Comparison of ENCODE assay signal across 28 cellular contexts in genomic region chr18:43525149-43525548, GRCh38.
A peak's percentile ranks its signal among the peaks of the same experiment; 100 is the strongest.
DNase-seq lines count a peak whose midpoint lies in the region; ATAC-seq, FAIRE-seq and TF ChIP-seq lines count a peak whose summit lies in the region.
"Had no signal": no experiment of that assay in that cellular context is flagged by ENCODE, and none has a peak within 500 bp of the region (broad histone marks: within the 10 kb centered on the region; RNA-seq: fewer than 3 reads in every experiment).

No MANE protein-coding gene starts in this region.

- intact Hi-C loops in pancreas (cut with DNase I): no loop called here
- intact Hi-C loops in prostate gland (cut with DNase I): no loop called here

- no peaks in the 10 kb centered on the region for H3K9me3 ChIP-seq in pancreas
- no peaks in the 10 kb centered on the region for H3K9me3 ChIP-seq in prostate gland
- H3K9me3 ChIP-seq: ovary, SJSA1, stomach, upper lobe of left lung had no signal

- WGBS in pancreas, 2 donors: 6% methylated on average over 2 of the region's 2 CpGs
- 12% methylated on average over 2 of the region's 2 CpGs for WGBS in prostate gland

- TF ChIP-seq POLR2A in prostate gland (IDR thresholded peaks at IDR 0.05): no peak

- peaks cover 0 to 3% (median 0%) of the 10 kb centered on the region in 3 donors for H3K4me1 ChIP-seq in pancreas
- H3K4me1 ChIP-seq in prostate gland (replicated peaks): no peaks in the 10 kb centered on the region
- H3K4me1 ChIP-seq: SJSA1, upper lobe of left lung had no signal

- peak; percentile 2 for DNase-seq in DMS79 treated with DMSO at 0.1 percent for 48 hours (lab: John Stamatoyannopoulos, UW)
- no peak for DNase-seq in DMS79 (lab: John Stamatoyannopoulos, UW)
- DNase-seq in HT1080 (ENCODE audit: low read depth): peak; percentile 3
- DNase-seq in SHP77 (lab: John Stamatoyannopoulos, UW): peak; percentile 36 to 49
- DNase-seq in pancreas: peak in 4 of 6 donors; percentile 39 to 78 (median 67)
- DNase-seq in prostate gland (ENCODE audit: low spot score): no peak
- no peak for DNase-seq in H4 (ENCODE audit: low spot score)
- DNase-seq: 8988T; activated CD4-positive, CD25-positive, alpha-beta regulatory T cell; activated CD8-positive, alpha-beta memory T cell treated with anti-CD3 and anti-CD28 coated beads for 24 hours; activated T-cell treated with anti-CD3 and anti-CD28 coated beads, Interleukin-2, amount 50 U/mL, for 72 hours; endodermal cell; GOT3; Kasumi-1; natural killer cell; NCI-H1436 treated with DMSO at 0.1 percent for 48 hours; ovary; stimulated activated CD4-positive, alpha-beta T cell treated with anti-CD3 and anti-CD28 coated beads, Interleukin-4, amount 100 ng/mL, for 24 hours; stomach; T-helper 9 cell; upper lobe of left lung had no signal

- ATAC-seq in pancreas: peak; percentile 79 to 96 (median 92)
- ATAC-seq in GM21367 (IDR thresholded peaks at IDR 0.05; ENCODE audit: unreplicated experiment): no peak
- ATAC-seq: activated naive CD4-positive, alpha-beta T cell treated with anti-CD3 and anti-CD28 coated beads, Interleukin-2, amount 50 U/mL, for 72 hours; activated T-cell treated with anti-CD3 and anti-CD28 coated beads, Interleukin-2, amount 50 U/mL, for 72 hours; natural killer cell had no signal

- H3K27ac ChIP-seq in pancreas (no peak overlapping the region), prostate gland (no peak overlapping the region)
- H3K27ac ChIP-seq: ovary, SJSA1, stomach, upper lobe of left lung had no signal

- FAIRE-seq in pancreas (lab: Jason Lieb, UNC): no peak
- FAIRE-seq: astrocyte, colon, GM12891, islet of Langerhans had no signal

- no peaks in the 10 kb centered on the region for H3K36me3 ChIP-seq in pancreas
- H3K36me3 ChIP-seq in prostate gland: no peaks in the 10 kb centered on the region
- H3K36me3 ChIP-seq: ovary, SJSA1, stomach, upper lobe of left lung had no signal

- H3K27me3 ChIP-seq in pancreas (no peaks in the 10 kb centered on the region), prostate gland (replicated peaks; ENCODE audit: insufficient read depth) (no peaks in the 10 kb centered on the region)
- H3K27me3 ChIP-seq: ovary, SJSA1, stomach, upper lobe of left lung had no signal

- H3K4me3 ChIP-seq in pancreas (no peak overlapping the region), prostate gland (no peak overlapping the region)
- H3K4me3 ChIP-seq: ovary, SJSA1, stomach, upper lobe of left lung had no signal

- TF ChIP-seq CTCF in pancreas (IDR thresholded peaks at IDR 0.05) (no peak), prostate gland (IDR thresholded peaks at IDR 0.05) (no peak)

Comparison
In these comparisons a context has a peak if more than half of its experiments do, and no peak if none do; other contexts are left out.
1. DNase-seq: peak in DMS79 treated with DMSO at 0.1 percent for 48 hours (single experiment), HT1080 (single experiment), SHP77 (2 of 2) and pancreas (4 of 6); none in DMS79 (single experiment), prostate gland (single experiment) and H4 (single experiment).